1 cellular context compared by ENCODE assay signal in the genomic region with DNA sequence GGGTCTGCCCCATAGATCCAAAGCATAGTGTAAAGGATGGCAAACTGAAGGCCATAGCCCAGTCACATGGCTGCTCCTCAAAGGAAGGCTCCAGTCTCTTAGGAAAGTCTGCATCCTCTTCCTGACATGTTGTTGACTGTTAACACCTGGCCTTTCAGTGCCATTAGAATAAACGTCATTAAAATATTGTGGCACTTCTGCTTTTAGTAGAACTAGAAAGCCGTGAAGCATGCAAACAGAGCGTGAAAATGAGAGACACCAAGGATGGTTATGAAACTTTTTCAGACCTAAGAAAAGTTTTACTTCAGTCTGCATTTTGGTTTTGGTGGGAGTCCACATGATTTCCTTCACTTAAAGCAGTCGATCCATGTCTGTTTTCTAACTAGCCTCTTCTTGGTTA.
TF ChIP-seq lines count a peak whose summit lies in the region.

No MANE protein-coding gene starts in this region.

TF ChIP-seq in GM23338, 12 proteins besides CTCF, POLR2A, EP300 and RAD21 (continued from another document):
- TF ChIP-seq, protein P1, sequence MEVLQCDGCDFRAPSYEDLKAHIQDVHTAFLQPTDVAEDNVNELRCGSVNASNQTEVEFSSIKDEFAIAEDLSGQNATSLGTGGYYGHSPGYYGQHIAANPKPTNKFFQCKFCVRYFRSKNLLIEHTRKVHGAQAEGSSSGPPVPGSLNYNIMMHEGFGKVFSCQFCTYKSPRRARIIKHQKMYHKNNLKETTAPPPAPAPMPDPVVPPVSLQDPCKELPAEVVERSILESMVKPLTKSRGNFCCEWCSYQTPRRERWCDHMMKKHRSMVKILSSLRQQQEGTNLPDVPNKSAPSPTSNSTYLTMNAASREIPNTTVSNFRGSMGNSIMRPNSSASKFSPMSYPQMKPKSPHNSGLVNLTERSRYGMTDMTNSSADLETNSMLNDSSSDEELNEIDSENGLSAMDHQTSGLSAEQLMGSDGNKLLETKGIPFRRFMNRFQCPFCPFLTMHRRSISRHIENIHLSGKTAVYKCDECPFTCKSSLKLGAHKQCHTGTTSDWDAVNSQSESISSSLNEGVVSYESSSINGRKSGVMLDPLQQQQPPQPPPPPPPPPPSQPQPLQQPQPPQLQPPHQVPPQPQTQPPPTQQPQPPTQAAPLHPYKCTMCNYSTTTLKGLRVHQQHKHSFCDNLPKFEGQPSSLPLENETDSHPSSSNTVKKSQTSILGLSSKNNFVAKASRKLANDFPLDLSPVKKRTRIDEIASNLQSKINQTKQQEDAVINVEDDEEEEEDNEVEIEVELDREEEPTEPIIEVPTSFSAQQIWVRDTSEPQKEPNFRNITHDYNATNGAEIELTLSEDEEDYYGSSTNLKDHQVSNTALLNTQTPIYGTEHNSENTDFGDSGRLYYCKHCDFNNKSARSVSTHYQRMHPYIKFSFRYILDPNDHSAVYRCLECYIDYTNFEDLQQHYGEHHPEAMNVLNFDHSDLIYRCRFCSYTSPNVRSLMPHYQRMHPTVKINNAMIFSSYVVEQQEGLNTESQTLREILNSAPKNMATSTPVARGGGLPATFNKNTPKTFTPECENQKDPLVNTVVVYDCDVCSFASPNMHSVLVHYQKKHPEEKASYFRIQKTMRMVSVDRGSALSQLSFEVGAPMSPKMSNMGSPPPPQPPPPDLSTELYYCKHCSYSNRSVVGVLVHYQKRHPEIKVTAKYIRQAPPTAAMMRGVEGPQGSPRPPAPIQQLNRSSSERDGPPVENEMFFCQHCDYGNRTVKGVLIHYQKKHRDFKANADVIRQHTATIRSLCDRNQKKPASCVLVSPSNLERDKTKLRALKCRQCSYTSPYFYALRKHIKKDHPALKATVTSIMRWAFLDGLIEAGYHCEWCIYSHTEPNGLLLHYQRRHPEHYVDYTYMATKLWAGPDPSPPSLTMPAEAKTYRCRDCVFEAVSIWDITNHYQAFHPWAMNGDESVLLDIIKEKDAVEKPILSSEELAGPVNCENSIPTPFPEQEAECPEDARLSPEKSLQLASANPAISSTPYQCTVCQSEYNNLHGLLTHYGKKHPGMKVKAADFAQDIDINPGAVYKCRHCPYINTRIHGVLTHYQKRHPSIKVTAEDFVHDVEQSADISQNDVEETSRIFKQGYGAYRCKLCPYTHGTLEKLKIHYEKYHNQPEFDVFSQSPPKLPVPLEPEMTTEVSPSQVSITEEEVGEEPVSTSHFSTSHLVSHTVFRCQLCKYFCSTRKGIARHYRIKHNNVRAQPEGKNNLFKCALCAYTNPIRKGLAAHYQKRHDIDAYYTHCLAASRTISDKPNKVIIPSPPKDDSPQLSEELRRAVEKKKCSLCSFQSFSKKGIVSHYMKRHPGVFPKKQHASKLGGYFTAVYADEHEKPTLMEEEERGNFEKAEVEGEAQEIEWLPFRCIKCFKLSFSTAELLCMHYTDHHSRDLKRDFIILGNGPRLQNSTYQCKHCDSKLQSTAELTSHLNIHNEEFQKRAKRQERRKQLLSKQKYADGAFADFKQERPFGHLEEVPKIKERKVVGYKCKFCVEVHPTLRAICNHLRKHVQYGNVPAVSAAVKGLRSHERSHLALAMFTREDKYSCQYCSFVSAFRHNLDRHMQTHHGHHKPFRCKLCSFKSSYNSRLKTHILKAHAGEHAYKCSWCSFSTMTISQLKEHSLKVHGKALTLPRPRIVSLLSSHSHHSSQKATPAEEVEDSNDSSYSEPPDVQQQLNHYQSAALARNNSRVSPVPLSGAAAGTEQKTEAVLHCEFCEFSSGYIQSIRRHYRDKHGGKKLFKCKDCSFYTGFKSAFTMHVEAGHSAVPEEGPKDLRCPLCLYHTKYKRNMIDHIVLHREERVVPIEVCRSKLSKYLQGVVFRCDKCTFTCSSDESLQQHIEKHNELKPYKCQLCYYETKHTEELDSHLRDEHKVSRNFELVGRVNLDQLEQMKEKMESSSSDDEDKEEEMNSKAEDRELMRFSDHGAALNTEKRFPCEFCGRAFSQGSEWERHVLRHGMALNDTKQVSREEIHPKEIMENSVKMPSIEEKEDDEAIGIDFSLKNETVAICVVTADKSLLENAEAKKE (CRISPR knock-in tag; IDR thresholded peaks at IDR 0.05): no peak
- TF ChIP-seq EZH2phosphoT487 (IDR thresholded peaks at IDR 0.05; ENCODE audit: unreplicated experiment): no peak
- no peak for TF ChIP-seq ZNF331 (CRISPR knock-in tag; IDR thresholded peaks at IDR 0.05; ENCODE audit: low read depth)
- no peak for TF ChIP-seq EZH2 (IDR thresholded peaks at IDR 0.05; ENCODE audit: low read depth, unreplicated experiment)
- TF ChIP-seq, protein P2, sequence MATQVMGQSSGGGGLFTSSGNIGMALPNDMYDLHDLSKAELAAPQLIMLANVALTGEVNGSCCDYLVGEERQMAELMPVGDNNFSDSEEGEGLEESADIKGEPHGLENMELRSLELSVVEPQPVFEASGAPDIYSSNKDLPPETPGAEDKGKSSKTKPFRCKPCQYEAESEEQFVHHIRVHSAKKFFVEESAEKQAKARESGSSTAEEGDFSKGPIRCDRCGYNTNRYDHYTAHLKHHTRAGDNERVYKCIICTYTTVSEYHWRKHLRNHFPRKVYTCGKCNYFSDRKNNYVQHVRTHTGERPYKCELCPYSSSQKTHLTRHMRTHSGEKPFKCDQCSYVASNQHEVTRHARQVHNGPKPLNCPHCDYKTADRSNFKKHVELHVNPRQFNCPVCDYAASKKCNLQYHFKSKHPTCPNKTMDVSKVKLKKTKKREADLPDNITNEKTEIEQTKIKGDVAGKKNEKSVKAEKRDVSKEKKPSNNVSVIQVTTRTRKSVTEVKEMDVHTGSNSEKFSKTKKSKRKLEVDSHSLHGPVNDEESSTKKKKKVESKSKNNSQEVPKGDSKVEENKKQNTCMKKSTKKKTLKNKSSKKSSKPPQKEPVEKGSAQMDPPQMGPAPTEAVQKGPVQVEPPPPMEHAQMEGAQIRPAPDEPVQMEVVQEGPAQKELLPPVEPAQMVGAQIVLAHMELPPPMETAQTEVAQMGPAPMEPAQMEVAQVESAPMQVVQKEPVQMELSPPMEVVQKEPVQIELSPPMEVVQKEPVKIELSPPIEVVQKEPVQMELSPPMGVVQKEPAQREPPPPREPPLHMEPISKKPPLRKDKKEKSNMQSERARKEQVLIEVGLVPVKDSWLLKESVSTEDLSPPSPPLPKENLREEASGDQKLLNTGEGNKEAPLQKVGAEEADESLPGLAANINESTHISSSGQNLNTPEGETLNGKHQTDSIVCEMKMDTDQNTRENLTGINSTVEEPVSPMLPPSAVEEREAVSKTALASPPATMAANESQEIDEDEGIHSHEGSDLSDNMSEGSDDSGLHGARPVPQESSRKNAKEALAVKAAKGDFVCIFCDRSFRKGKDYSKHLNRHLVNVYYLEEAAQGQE (IDR thresholded peaks at IDR 0.05; ENCODE audit: unreplicated experiment): no peak
- TF ChIP-seq CREB1 (CRISPR knock-in tag; IDR thresholded peaks at IDR 0.05; ENCODE audit: low read depth): no peak
- TF ChIP-seq ZNF114 (CRISPR knock-in tag; IDR thresholded peaks at IDR 0.05): no peak
- TF ChIP-seq NANOG (IDR thresholded peaks at IDR 0.05; ENCODE audit: borderline replicate concordance): no peak
- no peak for TF ChIP-seq POLR2AphosphoS5 (IDR thresholded peaks at IDR 0.05; ENCODE audit: low read depth)
